13 cellular contexts compared by ENCODE assay signal in genomic region chr11:70608568-70609314, GRCh38.
A peak's percentile ranks its signal among the peaks of the same experiment; 100 is the strongest.
DNase-seq lines count a peak whose midpoint lies in the region; ATAC-seq, FAIRE-seq and TF ChIP-seq lines count a peak whose summit lies in the region.
"Had no signal": no experiment of that assay in that cellular context is flagged by ENCODE, and none has a peak within 500 bp of the region (broad histone marks: within the 10 kb centered on the region; RNA-seq: fewer than 3 reads in every experiment).

No MANE protein-coding gene starts in this region.

- H3K79me2 ChIP-seq in fibroblast of lung (ENCODE audit: control insufficient read depth, insufficient read depth, low read length): no peaks in the 10 kb centered on the region

- H3K27me3 ChIP-seq in fibroblast of lung (ENCODE audit: control insufficient read depth, insufficient read depth, low read length): no peaks in the 10 kb centered on the region
- H3K27me3 ChIP-seq: colonic mucosa, pancreas had no signal

- no peak for TF ChIP-seq CTCF in fibroblast of lung (conservative IDR thresholded peaks at IDR 0.05 in 1 of 2, IDR thresholded peaks at IDR 0.05 in 1 of 2; ENCODE audit: low read depth in 1 of 2, low read length in 2 of 2)

- ATAC-seq in sciatic nerve: peak; percentile 75
- ATAC-seq in activated CD4-positive, CD25-positive, alpha-beta regulatory T cell treated with anti-CD3 and anti-CD28 coated beads, Interleukin-2, amount 50 U/mL, for 24 hours: no peak
- no peak for ATAC-seq in HG03097 (IDR thresholded peaks at IDR 0.05; ENCODE audit: low FRiP score, unreplicated experiment)
- ATAC-seq: pancreas had no signal

- H3K4me2 ChIP-seq in fibroblast of lung (ENCODE audit: extremely low read depth, insufficient read depth, low read length): no peak overlapping the region

- H3K4me3 ChIP-seq in fibroblast of lung (replicated peaks in 1 of 4; ENCODE audit: control extremely low read depth in 1 of 4, insufficient read depth in 1 of 4, low read depth in 3 of 4, low read length in 4 of 4): no peak overlapping the region
- H3K4me3 ChIP-seq: colonic mucosa, pancreas had no signal

- no peaks in the 10 kb centered on the region for H3K36me3 ChIP-seq in fibroblast of lung (ENCODE audit: control insufficient read depth, insufficient read depth, low read length)
- H3K36me3 ChIP-seq: colonic mucosa, pancreas had no signal

- H2AFZ ChIP-seq in fibroblast of lung (ENCODE audit: low read length): no peak overlapping the region

- no peaks in the 10 kb centered on the region for H3K9me3 ChIP-seq in fibroblast of lung (ENCODE audit: control insufficient read depth, insufficient read depth, low read depth, low read length)
- H3K9me3 ChIP-seq: colonic mucosa, pancreas had no signal

- peak; percentile 4 for FAIRE-seq in HTR-8/SVneo (lab: Jason Lieb, UNC)
- FAIRE-seq: GM12891 had no signal

- intact Hi-C loops in sciatic nerve (cut with DNase I): no loop called here

- DNase-seq in HTR-8/SVneo (ENCODE audit: insufficient read length, low spot score) (no peak), NCI-H510A (lab: John Stamatoyannopoulos, UW) (peak; percentile 54), fibroblast of lung (ENCODE audit: low read depth in 2 of 2) (peak; percentile 12 to 56), sciatic nerve (ENCODE audit: low spot score) (no peak), NCI-H1048 (lab: John Stamatoyannopoulos, UW) (no peak)
- DNase-seq: colonic mucosa; HFFc6; NK-92 treated with Interleukin-12 subunit alpha and Interleukin-12 subunit beta, amount 100 ng/mL, for 24 hours; SW 1271 had no signal

- H3K27ac ChIP-seq in fibroblast of lung (ENCODE audit: insufficient read depth, low read length): no peak overlapping the region
- H3K27ac ChIP-seq: colonic mucosa, pancreas had no signal

- H4K20me1 ChIP-seq in fibroblast of lung (ENCODE audit: control insufficient read depth, extremely low read depth, insufficient read depth, low read length): no peaks in the 10 kb centered on the region

- no peak overlapping the region for H3K9ac ChIP-seq in fibroblast of lung (ENCODE audit: insufficient read depth, low read length)

- no peaks in the 10 kb centered on the region for H3K4me1 ChIP-seq in fibroblast of lung (ENCODE audit: control insufficient read depth, extremely low read depth, insufficient read depth, low read length)
- H3K4me1 ChIP-seq: colonic mucosa, pancreas had no signal

Comparison
In these comparisons a context has a peak if more than half of its experiments do, and no peak if none do; other contexts are left out.
1. DNase-seq: peak in NCI-H510A (single experiment) and fibroblast of lung (2 of 2); none in HTR-8/SVneo (single experiment), sciatic nerve (single experiment) and NCI-H1048 (single experiment).